In the genomic region with DNA sequence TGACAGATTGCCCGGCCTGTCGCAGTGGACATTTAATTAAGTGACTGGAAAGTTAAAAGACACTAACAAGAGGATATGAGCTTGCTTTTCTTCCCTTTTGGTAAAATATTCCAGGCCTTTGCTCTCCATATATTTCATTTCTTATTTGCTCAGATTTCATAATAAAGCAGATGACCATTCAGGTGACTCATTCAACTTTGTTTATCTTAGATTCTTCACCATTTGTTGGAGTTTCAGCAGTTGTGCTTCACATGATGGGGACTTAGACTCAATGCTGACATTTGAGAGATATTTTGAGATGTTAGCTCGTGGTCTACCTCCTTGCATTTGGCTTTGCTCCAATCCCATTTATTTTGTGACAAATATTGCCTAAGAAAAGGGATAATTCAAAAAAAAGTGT, we compare ENCODE assay signal across 15 cellular contexts.
DNase-seq lines count a peak whose midpoint lies in the region; ATAC-seq, FAIRE-seq and TF ChIP-seq lines count a peak whose summit lies in the region.
"Had no signal": no experiment of that assay in that cellular context is flagged by ENCODE, and none has a peak within 500 bp of the region (broad histone marks: within the 10 kb centered on the region; RNA-seq: fewer than 3 reads in every experiment).

No MANE protein-coding gene starts in this region.

- H3K27me3 ChIP-seq in bronchial epithelial cell (ENCODE audit: control insufficient read depth, insufficient read depth, low read length) (no peaks in the 10 kb centered on the region), WERI-Rb-1 (ENCODE audit: insufficient read depth, low read depth, severe bottlenecking) (no peaks in the 10 kb centered on the region)
- H3K27me3 ChIP-seq in effector memory CD4-positive, alpha-beta T cell (replicated peaks; ENCODE audit: control insufficient read depth, insufficient read depth, low read length, poor library complexity, severe bottlenecking), result no peaks in the 10 kb centered on the region
- H3K27me3 ChIP-seq: dorsolateral prefrontal cortex had no signal

- no peak for TF ChIP-seq RAD21 in A549 (conservative IDR thresholded peaks at IDR 0.05 in 1 of 2, IDR thresholded peaks at IDR 0.05 in 1 of 2)

- peaks cover 26% of the 10 kb centered on the region for H3K4me1 ChIP-seq in A549
- H3K4me1 ChIP-seq in effector memory CD4-positive, alpha-beta T cell (ENCODE audit: control insufficient read depth, insufficient read depth, low read length, poor library complexity, severe bottlenecking), result no peaks in the 10 kb centered on the region

- H3K4me2 ChIP-seq in A549, result peak overlapping the region; percentile 62

- TF ChIP-seq CTCF in A549 (IDR thresholded peaks at IDR 0.05), result no peak
- TF ChIP-seq CTCF in bronchial epithelial cell (IDR thresholded peaks at IDR 0.05; ENCODE audit: insufficient read depth, low read length, severe bottlenecking), result no peak
- TF ChIP-seq CTCF in WERI-Rb-1 (IDR thresholded peaks at IDR 0.05; ENCODE audit: low read depth, low read length), result no peak

- no peaks in the 10 kb centered on the region for H3K36me3 ChIP-seq in bronchial epithelial cell (ENCODE audit: control insufficient read depth, insufficient read depth, low read length)
- no peaks in the 10 kb centered on the region for H3K36me3 ChIP-seq in effector memory CD4-positive, alpha-beta T cell (ENCODE audit: control insufficient read depth, insufficient read depth, low read length)
- no peaks in the 10 kb centered on the region for H3K36me3 ChIP-seq in WERI-Rb-1

- TF ChIP-seq EP300 in A549 (IDR thresholded peaks at IDR 0.05), result no peak

- peak in 1 of 2 experiments; percentile 44 for DNase-seq in A549 (ENCODE audit: low read depth in 1 of 2, low spot score in 1 of 2)
- peak; percentile 58 for DNase-seq in HS-5 (ENCODE audit: low read depth)
- peak; percentile 88 for DNase-seq in bronchial epithelial cell (ENCODE audit: low read depth)
- peak; percentile 93 for DNase-seq in iris pigment epithelial cell (ENCODE audit: low read depth)
- DNase-seq in effector memory CD4-positive, alpha-beta T cell, result no peak
- DNase-seq in epidermal melanocyte (ENCODE audit: insufficient read length, low spot score), result no peak
- no peak for DNase-seq in WERI-Rb-1
- DNase-seq: ACHN; activated naive CD8-positive, alpha-beta T cell treated with anti-CD3 and anti-CD28 coated beads, Interleukin-2, amount 10 ng/mL, durations not matched to agents 7 days and 5 days; dorsolateral prefrontal cortex; hippocampal formation; stimulated activated CD4-positive, alpha-beta T cell treated with anti-CD3 and anti-CD28 coated beads, Interleukin-15, amount 100 ng/mL, for 24 hours had no signal

- POLR2A ChIA-PET in A549 (lab: Yijun Ruan, JAX), result no interaction called here

- peak in 1 of 2 experiments; percentile 51; a peak in 2 of 6 replicates for ATAC-seq in A549
- ATAC-seq in GM18873 (IDR thresholded peaks at IDR 0.05; ENCODE audit: low FRiP score, unreplicated experiment), result no peak

- no peak overlapping the region for H3K4me3 ChIP-seq in A549
- H3K4me3 ChIP-seq in bronchial epithelial cell (ENCODE audit: low read depth, low read length), result no peak overlapping the region
- no peak overlapping the region for H3K4me3 ChIP-seq in effector memory CD4-positive, alpha-beta T cell (ENCODE audit: insufficient read depth, low read depth, low read length, poor library complexity, severe bottlenecking)
- no peak overlapping the region for H3K4me3 ChIP-seq in WERI-Rb-1 (ENCODE audit: low read depth, low read length)
- H3K4me3 ChIP-seq: dorsolateral prefrontal cortex, lung had no signal

- H3K27ac ChIP-seq in A549, result peak overlapping the region; percentile 62 to 82; a peak in 5 of 6 replicates
- H3K27ac ChIP-seq in effector memory CD4-positive, alpha-beta T cell (ENCODE audit: insufficient read depth, low read length, poor library complexity, severe bottlenecking), result no peak overlapping the region
- H3K27ac ChIP-seq in WERI-Rb-1, result no peak overlapping the region
- H3K27ac ChIP-seq: dorsolateral prefrontal cortex, VCaP had no signal

- WGBS in A549 (ENCODE audit: missing lambda C conversion rate), result 57% methylated on average over 3 of the region's 3 CpGs

- no peak for TF ChIP-seq POLR2A in A549 (IDR thresholded peaks at IDR 0.05; ENCODE audit: low read length)

- CTCF ChIA-PET in A549 (lab: Yijun Ruan, JAX), result interaction anchor here (0.9 to 1.6 kb wide), 4 partner anchors 10 to 256 kb away, joined by 3 to 11 read pairs (median 3); no protein-coding TSS in a partner anchor

- FAIRE-seq in A549 (lab: Jason Lieb, UNC) (no peak), bronchial epithelial cell (lab: Jason Lieb, UNC) (no peak)

- H3K9me3 ChIP-seq in A549 (no peaks in the 10 kb centered on the region), WERI-Rb-1 (ENCODE audit: severe bottlenecking) (no peaks in the 10 kb centered on the region)
- no peaks in the 10 kb centered on the region for H3K9me3 ChIP-seq in effector memory CD4-positive, alpha-beta T cell (ENCODE audit: control insufficient read depth, low read length)

TF ChIP-seq in A549, 52 proteins besides CTCF, POLR2A, EP300 and RAD21:
- TF ChIP-seq CEBPB (IDR thresholded peaks at IDR 0.05), result peak; percentile 74 to 80
- no peak for TF ChIP-seq ESRRA (IDR thresholded peaks at IDR 0.05; ENCODE audit: borderline replicate concordance, low read length)
- no peak for TF ChIP-seq CHD2 (IDR thresholded peaks at IDR 0.05; ENCODE audit: low read length, partially characterized antibody)
- TF ChIP-seq NPAS2 (CRISPR knock-in tag; IDR thresholded peaks at IDR 0.05; ENCODE audit: borderline replicate concordance), result no peak
- no peak for TF ChIP-seq ZC3H11A (IDR thresholded peaks at IDR 0.05)
- TF ChIP-seq MYC (IDR thresholded peaks at IDR 0.05; ENCODE audit: borderline replicate concordance, low read length), result no peak
- TF ChIP-seq RFX5 (IDR thresholded peaks at IDR 0.05), result no peak
- TF ChIP-seq, protein P1, sequence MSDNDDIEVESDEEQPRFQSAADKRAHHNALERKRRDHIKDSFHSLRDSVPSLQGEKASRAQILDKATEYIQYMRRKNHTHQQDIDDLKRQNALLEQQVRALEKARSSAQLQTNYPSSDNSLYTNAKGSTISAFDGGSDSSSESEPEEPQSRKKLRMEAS (IDR thresholded peaks at IDR 0.05), result no peak
- TF ChIP-seq JUNB (IDR thresholded peaks at IDR 0.05), result peak; percentile 70
- TF ChIP-seq RNF2 (IDR thresholded peaks at IDR 0.05; ENCODE audit: borderline replicate concordance, low read depth), result no peak
- no peak for TF ChIP-seq NR3C1 (IDR thresholded peaks at IDR 0.05)
- TF ChIP-seq FOSB (CRISPR knock-in tag; IDR thresholded peaks at IDR 0.05), result no peak
- TF ChIP-seq, protein P2, sequence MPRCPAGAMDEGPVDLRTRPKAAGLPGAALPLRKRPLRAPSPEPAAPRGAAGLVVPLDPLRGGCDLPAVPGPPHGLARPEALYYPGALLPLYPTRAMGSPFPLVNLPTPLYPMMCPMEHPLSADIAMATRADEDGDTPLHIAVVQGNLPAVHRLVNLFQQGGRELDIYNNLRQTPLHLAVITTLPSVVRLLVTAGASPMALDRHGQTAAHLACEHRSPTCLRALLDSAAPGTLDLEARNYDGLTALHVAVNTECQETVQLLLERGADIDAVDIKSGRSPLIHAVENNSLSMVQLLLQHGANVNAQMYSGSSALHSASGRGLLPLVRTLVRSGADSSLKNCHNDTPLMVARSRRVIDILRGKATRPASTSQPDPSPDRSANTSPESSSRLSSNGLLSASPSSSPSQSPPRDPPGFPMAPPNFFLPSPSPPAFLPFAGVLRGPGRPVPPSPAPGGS (IDR thresholded peaks at IDR 0.05), result 0 out of 3 replicates have a peak, but pooled peaks have one; percentile 11
- TF ChIP-seq, protein P3, sequence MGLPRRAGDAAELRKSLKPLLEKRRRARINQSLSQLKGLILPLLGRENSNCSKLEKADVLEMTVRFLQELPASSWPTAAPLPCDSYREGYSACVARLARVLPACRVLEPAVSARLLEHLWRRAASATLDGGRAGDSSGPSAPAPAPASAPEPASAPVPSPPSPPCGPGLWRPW (IDR thresholded peaks at IDR 0.05), result peak; percentile 36; the same call in 1 of the 2 replicates
- peak; percentile 75 for TF ChIP-seq FOSL2 (IDR thresholded peaks at IDR 0.05)
- peak; percentile 87 for TF ChIP-seq FOSL2 (CRISPR knock-in tag; IDR thresholded peaks at IDR 0.05)
- no peak for TF ChIP-seq SREBF2 (IDR thresholded peaks at IDR 0.05)
- no peak for TF ChIP-seq HOXA7 (CRISPR knock-in tag; IDR thresholded peaks at IDR 0.05)

Comparison
In these comparisons a context has a peak if more than half of its experiments do, and no peak if none do; other contexts are left out.
1. DNase-seq: peak in HS-5 (single experiment), bronchial epithelial cell (single experiment) and iris pigment epithelial cell (single experiment); none in effector memory CD4-positive, alpha-beta T cell (0 of 3), epidermal melanocyte (single experiment) and WERI-Rb-1 (single experiment).
2. H3K27ac ChIP-seq: peak in A549 (2 of 2); none in effector memory CD4-positive, alpha-beta T cell (single experiment) and WERI-Rb-1 (single experiment).